Comparison of ENCODE assay signal across 2 cellular contexts in the genomic region with DNA sequence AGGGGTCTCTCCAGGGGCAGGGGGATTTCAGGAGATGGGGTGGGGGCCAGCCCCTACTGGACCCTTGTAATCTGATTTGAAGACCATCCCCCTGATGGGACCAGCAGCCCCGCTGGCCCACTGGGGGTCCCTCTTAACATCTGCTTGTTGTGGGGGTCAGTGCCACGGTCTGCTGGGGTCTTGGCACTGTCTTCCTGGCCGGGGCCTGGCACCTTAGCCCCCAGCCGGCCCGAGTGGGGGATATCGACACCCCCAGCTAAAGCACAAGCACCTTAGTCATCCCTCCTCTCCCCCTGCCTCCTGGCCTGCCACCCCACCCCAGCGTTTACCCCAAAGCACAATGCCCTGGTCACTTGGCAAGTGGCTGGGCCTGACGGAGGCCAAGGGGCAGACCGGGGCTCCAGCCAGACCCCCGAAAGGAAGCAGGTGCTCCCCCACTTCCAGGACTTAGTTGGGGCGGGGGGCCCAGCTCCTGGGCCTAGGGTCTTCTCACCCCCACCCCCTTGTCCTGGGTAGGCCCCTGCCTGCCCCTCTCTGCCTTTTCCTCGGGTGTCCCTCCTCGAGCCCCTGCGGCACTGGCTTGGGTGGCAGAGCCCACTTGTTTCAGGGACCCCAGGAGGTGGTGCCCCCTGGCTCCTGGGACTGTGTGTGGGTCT.
TF ChIP-seq lines count a peak whose summit lies in the region.

No MANE protein-coding gene starts in this region.

TF ChIP-seq in SK-N-SH, 30 proteins besides CTCF, POLR2A, EP300 and RAD21 (continued from another document):
- TF ChIP-seq MXI1 (IDR thresholded peaks at IDR 0.05; ENCODE audit: low read depth, low read length) = no peak
- no peak for TF ChIP-seq EZH2phosphoT487 (IDR thresholded peaks at IDR 0.05; ENCODE audit: borderline replicate concordance, low read depth)
- no peak for TF ChIP-seq TCF12 (IDR thresholded peaks at IDR 0.05)
- no peak for TF ChIP-seq RXRA (IDR thresholded peaks at IDR 0.05; ENCODE audit: borderline replicate concordance, low read depth)
- TF ChIP-seq, protein P1, sequence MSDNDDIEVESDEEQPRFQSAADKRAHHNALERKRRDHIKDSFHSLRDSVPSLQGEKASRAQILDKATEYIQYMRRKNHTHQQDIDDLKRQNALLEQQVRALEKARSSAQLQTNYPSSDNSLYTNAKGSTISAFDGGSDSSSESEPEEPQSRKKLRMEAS (IDR thresholded peaks at IDR 0.05; ENCODE audit: low read depth) = no peak
- TF ChIP-seq, protein P2, sequence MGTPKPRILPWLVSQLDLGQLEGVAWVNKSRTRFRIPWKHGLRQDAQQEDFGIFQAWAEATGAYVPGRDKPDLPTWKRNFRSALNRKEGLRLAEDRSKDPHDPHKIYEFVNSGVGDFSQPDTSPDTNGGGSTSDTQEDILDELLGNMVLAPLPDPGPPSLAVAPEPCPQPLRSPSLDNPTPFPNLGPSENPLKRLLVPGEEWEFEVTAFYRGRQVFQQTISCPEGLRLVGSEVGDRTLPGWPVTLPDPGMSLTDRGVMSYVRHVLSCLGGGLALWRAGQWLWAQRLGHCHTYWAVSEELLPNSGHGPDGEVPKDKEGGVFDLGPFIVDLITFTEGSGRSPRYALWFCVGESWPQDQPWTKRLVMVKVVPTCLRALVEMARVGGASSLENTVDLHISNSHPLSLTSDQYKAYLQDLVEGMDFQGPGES (IDR thresholded peaks at IDR 0.05; ENCODE audit: low read depth, low read length) = no peak
- no peak for TF ChIP-seq YY1 (IDR thresholded peaks at IDR 0.05; ENCODE audit: low read depth)
- TF ChIP-seq FOXM1 (IDR thresholded peaks at IDR 0.05; ENCODE audit: low read depth) = no peak
- TF ChIP-seq TEAD4 (IDR thresholded peaks at IDR 0.05; ENCODE audit: borderline replicate concordance, insufficient read depth) = no peak
- TF ChIP-seq, protein P3, sequence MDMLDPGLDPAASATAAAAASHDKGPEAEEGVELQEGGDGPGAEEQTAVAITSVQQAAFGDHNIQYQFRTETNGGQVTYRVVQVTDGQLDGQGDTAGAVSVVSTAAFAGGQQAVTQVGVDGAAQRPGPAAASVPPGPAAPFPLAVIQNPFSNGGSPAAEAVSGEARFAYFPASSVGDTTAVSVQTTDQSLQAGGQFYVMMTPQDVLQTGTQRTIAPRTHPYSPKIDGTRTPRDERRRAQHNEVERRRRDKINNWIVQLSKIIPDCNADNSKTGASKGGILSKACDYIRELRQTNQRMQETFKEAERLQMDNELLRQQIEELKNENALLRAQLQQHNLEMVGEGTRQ (IDR thresholded peaks at IDR 0.05; ENCODE audit: borderline replicate concordance, low read depth, low read length) = no peak
- TF ChIP-seq RCOR1 (IDR thresholded peaks at IDR 0.05; ENCODE audit: low read length) = no peak
- no peak for TF ChIP-seq SIN3A (IDR thresholded peaks at IDR 0.05; ENCODE audit: borderline replicate concordance, low read depth, low read length)
- TF ChIP-seq NRF1 (IDR thresholded peaks at IDR 0.05; ENCODE audit: low read depth, low read length) = no peak
- TF ChIP-seq, protein P4, sequence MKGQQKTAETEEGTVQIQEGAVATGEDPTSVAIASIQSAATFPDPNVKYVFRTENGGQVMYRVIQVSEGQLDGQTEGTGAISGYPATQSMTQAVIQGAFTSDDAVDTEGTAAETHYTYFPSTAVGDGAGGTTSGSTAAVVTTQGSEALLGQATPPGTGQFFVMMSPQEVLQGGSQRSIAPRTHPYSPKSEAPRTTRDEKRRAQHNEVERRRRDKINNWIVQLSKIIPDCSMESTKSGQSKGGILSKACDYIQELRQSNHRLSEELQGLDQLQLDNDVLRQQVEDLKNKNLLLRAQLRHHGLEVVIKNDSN (IDR thresholded peaks at IDR 0.05; ENCODE audit: borderline replicate concordance, low read depth) = no peak
- TF ChIP-seq GATA2 (CRISPR knock-in tag; IDR thresholded peaks at IDR 0.05) = no peak

TF ChIP-seq in SK-N-SH treated with all-trans-retinoic acid at 6 μM for 48 hours, 23 proteins besides CTCF, POLR2A, EP300 and RAD21 (continued from another document):
- TF ChIP-seq, protein P5, sequence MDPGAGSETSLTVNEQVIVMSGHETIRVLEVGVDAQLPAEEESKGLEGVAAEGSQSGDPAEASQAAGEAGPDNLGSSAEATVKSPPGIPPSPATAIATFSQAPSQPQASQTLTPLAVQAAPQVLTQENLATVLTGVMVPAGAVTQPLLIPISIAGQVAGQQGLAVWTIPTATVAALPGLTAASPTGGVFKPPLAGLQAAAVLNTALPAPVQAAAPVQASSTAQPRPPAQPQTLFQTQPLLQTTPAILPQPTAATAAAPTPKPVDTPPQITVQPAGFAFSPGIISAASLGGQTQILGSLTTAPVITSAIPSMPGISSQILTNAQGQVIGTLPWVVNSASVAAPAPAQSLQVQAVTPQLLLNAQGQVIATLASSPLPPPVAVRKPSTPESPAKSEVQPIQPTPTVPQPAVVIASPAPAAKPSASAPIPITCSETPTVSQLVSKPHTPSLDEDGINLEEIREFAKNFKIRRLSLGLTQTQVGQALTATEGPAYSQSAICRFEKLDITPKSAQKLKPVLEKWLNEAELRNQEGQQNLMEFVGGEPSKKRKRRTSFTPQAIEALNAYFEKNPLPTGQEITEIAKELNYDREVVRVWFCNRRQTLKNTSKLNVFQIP (CRISPR knock-in tag; IDR thresholded peaks at IDR 0.05; ENCODE audit: borderline replicate concordance, low read depth) = no peak
- TF ChIP-seq ZNF565 (CRISPR knock-in tag; conservative IDR thresholded peaks at IDR 0.05; ENCODE audit: low read depth) = no peak
- TF ChIP-seq BACH2 (CRISPR knock-in tag; IDR thresholded peaks at IDR 0.05; ENCODE audit: borderline replicate concordance) = no peak
- TF ChIP-seq, protein P6, sequence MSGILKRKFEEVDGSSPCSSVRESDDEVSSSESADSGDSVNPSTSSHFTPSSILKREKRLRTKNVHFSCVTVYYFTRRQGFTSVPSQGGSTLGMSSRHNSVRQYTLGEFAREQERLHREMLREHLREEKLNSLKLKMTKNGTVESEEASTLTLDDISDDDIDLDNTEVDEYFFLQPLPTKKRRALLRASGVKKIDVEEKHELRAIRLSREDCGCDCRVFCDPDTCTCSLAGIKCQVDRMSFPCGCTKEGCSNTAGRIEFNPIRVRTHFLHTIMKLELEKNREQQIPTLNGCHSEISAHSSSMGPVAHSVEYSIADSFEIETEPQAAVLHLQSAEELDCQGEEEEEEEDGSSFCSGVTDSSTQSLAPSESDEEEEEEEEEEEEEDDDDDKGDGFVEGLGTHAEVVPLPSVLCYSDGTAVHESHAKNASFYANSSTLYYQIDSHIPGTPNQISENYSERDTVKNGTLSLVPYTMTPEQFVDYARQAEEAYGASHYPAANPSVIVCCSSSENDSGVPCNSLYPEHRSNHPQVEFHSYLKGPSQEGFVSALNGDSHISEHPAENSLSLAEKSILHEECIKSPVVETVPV (CRISPR knock-in tag; IDR thresholded peaks at IDR 0.05) = no peak
- TF ChIP-seq GLIS3 (CRISPR knock-in tag; IDR thresholded peaks at IDR 0.05) = no peak
- no peak for TF ChIP-seq ZC3H10 (CRISPR knock-in tag; IDR thresholded peaks at IDR 0.05)
- no peak for TF ChIP-seq TCF4 (CRISPR knock-in tag; IDR thresholded peaks at IDR 0.05; ENCODE audit: borderline replicate concordance)
- TF ChIP-seq ESRRG (CRISPR knock-in tag; IDR thresholded peaks at IDR 0.05) = no peak
- no peak for TF ChIP-seq PPARA (CRISPR knock-in tag; IDR thresholded peaks at IDR 0.05; ENCODE audit: borderline replicate concordance)
- TF ChIP-seq, protein P7, sequence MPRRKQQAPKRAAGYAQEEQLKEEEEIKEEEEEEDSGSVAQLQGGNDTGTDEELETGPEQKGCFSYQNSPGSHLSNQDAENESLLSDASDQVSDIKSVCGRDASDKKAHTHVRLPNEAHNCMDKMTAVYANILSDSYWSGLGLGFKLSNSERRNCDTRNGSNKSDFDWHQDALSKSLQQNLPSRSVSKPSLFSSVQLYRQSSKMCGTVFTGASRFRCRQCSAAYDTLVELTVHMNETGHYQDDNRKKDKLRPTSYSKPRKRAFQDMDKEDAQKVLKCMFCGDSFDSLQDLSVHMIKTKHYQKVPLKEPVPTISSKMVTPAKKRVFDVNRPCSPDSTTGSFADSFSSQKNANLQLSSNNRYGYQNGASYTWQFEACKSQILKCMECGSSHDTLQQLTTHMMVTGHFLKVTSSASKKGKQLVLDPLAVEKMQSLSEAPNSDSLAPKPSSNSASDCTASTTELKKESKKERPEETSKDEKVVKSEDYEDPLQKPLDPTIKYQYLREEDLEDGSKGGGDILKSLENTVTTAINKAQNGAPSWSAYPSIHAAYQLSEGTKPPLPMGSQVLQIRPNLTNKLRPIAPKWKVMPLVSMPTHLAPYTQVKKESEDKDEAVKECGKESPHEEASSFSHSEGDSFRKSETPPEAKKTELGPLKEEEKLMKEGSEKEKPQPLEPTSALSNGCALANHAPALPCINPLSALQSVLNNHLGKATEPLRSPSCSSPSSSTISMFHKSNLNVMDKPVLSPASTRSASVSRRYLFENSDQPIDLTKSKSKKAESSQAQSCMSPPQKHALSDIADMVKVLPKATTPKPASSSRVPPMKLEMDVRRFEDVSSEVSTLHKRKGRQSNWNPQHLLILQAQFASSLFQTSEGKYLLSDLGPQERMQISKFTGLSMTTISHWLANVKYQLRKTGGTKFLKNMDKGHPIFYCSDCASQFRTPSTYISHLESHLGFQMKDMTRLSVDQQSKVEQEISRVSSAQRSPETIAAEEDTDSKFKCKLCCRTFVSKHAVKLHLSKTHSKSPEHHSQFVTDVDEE (CRISPR knock-in tag; IDR thresholded peaks at IDR 0.05) = no peak
- no peak for TF ChIP-seq ISL1 (CRISPR knock-in tag; IDR thresholded peaks at IDR 0.05)
- TF ChIP-seq, protein P8, sequence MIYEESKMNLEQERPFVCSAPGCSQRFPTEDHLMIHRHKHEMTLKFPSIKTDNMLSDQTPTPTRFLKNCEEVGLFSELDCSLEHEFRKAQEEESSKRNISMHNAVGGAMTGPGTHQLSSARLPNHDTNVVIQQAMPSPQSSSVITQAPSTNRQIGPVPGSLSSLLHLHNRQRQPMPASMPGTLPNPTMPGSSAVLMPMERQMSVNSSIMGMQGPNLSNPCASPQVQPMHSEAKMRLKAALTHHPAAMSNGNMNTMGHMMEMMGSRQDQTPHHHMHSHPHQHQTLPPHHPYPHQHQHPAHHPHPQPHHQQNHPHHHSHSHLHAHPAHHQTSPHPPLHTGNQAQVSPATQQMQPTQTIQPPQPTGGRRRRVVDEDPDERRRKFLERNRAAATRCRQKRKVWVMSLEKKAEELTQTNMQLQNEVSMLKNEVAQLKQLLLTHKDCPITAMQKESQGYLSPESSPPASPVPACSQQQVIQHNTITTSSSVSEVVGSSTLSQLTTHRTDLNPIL (CRISPR knock-in tag; IDR thresholded peaks at IDR 0.05; ENCODE audit: low read depth) = no peak
